28 cellular contexts compared by ENCODE assay signal in genomic region chr14:54725998-54726397, GRCh38.
"Had no signal": no experiment of that assay in that cellular context is flagged by ENCODE, and none has a peak within 500 bp of the region (broad histone marks: within the 10 kb centered on the region; RNA-seq: fewer than 3 reads in every experiment).

No MANE protein-coding gene starts in this region.

- H3K27ac ChIP-seq: colonic mucosa, epithelial cell of prostate, esophagus squamous epithelium, heart right ventricle, left lung, lower lobe of right lung had no signal

- H3K36me3 Mint-ChIP-seq: mesothelial cell of epicardium, naive B cell had no signal

- H3K4me3 ChIP-seq: colonic mucosa, esophagus squamous epithelium, gastrocnemius medialis, heart right ventricle, left lung, lower lobe of right lung, mucosa of descending colon had no signal

- H3K27me3 ChIP-seq: colonic mucosa, esophagus squamous epithelium, gastrocnemius medialis, heart right ventricle, left lung had no signal

- H3K27me3 Mint-ChIP-seq: naive B cell had no signal

- H3K4me3 Mint-ChIP-seq: dendritic cell treated with granulocyte-macrophage colony-stimulating factor and Interleukin-4, amounts not matched to agents 40 ng/mL and 50 ng/mL, for 4 days; effector memory CD8-positive, alpha-beta T cell; endodermal cell; mesothelial cell of epicardium; naive B cell had no signal

- FAIRE-seq: endometrium, islet of Langerhans, keratinocyte had no signal

- ATAC-seq: effector memory CD8-positive, alpha-beta T cell; esophagus mucosa; gastrocnemius medialis; heart right ventricle; left cardiac atrium; left lung; left ventricle myocardium superior; lower lobe of right lung; mucosa of descending colon had no signal

- H3K36me3 ChIP-seq: colonic mucosa, esophagus squamous epithelium, gastrocnemius medialis, heart right ventricle, left lung, lower lobe of right lung had no signal

- H3K4me1 ChIP-seq: colonic mucosa had no signal

- H3K9me3 Mint-ChIP-seq: dendritic cell treated with granulocyte-macrophage colony-stimulating factor and Interleukin-4, amounts not matched to agents 40 ng/mL and 50 ng/mL, for 4 days; effector memory CD8-positive, alpha-beta T cell; endodermal cell; mesothelial cell of epicardium; naive B cell had no signal

- H3K9me3 ChIP-seq: colonic mucosa, esophagus squamous epithelium, gastrocnemius medialis, heart right ventricle, left lung, lower lobe of right lung, mucosa of descending colon had no signal

- H3K27ac Mint-ChIP-seq: dendritic cell treated with granulocyte-macrophage colony-stimulating factor and Interleukin-4, amounts not matched to agents 40 ng/mL and 50 ng/mL, for 4 days; effector memory CD8-positive, alpha-beta T cell; endodermal cell; mesothelial cell of epicardium had no signal

- DNase-seq: colonic mucosa; cortex of kidney; effector CD8-positive, alpha-beta T cell; effector memory CD8-positive, alpha-beta T cell; endodermal cell; erythroblast; esophagus squamous epithelium; foreskin fibroblast; foreskin melanocyte; gastrocnemius medialis; glutamatergic neuron; head of caudate nucleus; heart right ventricle; hippocampal formation; left cardiac atrium; left lung; left ventricle myocardium superior; lower lobe of right lung; mesenchymal stem cell; mucosa of descending colon; naive B cell had no signal
